Comparison of ENCODE assay signal across 8 cellular contexts in the genomic region with DNA sequence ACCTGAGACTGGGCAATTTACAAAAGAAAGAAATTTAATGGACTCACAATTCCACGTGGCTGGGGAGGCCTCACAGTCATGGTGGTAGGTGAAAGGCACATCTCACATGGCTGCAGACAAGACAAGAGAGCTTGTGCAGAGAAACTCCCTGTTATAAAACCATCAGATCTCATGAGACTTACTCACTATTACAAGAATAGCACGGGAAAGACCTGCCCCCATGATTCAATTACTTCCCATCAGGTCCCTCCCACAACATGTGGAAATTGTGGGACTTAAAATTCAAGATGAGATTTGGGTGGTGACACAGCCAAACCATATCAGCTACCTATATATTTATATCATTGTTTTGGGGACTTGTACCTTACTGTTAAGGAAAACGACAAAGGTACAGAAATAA.
DNase-seq lines count a peak whose midpoint lies in the region; ATAC-seq and TF ChIP-seq lines count a peak whose summit lies in the region.
"Not testable (repeated sequence)": the region's sequence is repeated elsewhere in the genome, so short reads cannot be mapped to it uniquely, and the experiment has no call there.

No MANE protein-coding gene starts in this region.

- not testable (repeated sequence) for H3K9ac ChIP-seq in IMR-90 (ENCODE audit: low read depth, low read length); fibroblast of lung (ENCODE audit: insufficient read depth, low read length)

- peaks cover 23% of the 10 kb centered on the region for H3K4me1 ChIP-seq in IMR-90 (ENCODE audit: control insufficient read depth, insufficient read depth, low read length)
- not testable (repeated sequence) for H3K4me1 ChIP-seq in fibroblast of lung (ENCODE audit: control insufficient read depth, extremely low read depth, insufficient read depth, low read length)

- peak overlapping the region; percentile 90; the same call in 1 of the 2 replicates for H3K27ac ChIP-seq in IMR-90 (ENCODE audit: insufficient read depth, low read length)
- not testable (repeated sequence) for H3K27ac ChIP-seq in fibroblast of lung (ENCODE audit: insufficient read depth, low read length)

- H3K14ac ChIP-seq in IMR-90 (replicated peaks; ENCODE audit: low read depth, low read length), result peak overlapping the region; percentile 91

- H3K36me3 ChIP-seq in IMR-90 (ENCODE audit: control insufficient read depth, insufficient read depth, low read length) (peaks cover 53% of the 10 kb centered on the region), fibroblast of lung (ENCODE audit: control insufficient read depth, insufficient read depth, low read length) (peaks cover 17% of the 10 kb centered on the region)
- H3K36me3 ChIP-seq in kidney epithelial cell (ENCODE audit: control insufficient read depth, insufficient read depth, low read length), result not testable (repeated sequence)

- dilution Hi-C loops in IMR-90 (cut with HindIII; ENCODE audit: low sequenced_read_pairs, unreplicated experiment), result not testable (repeated sequence)

- peaks cover 19 to 52% of the 10 kb centered on the region in 2 experiments; a peak in 3 of 4 replicates for H3K79me1 ChIP-seq in IMR-90 (ENCODE audit: low read depth in 1 of 2, low read length in 2 of 2)

- peak overlapping the region; percentile 66 for H3K4me3 Mint-ChIP-seq in activated CD4-positive, alpha-beta memory T cell treated with anti-CD3 and anti-CD28 coated beads for 36 hours
- H3K4me3 Mint-ChIP-seq in brain, result peak overlapping the region in 2 of 5 experiments; percentile 49 to 56
- not testable (repeated sequence) for H3K4me3 Mint-ChIP-seq in osteocyte (ENCODE audit: unreplicated experiment)

- H2BK5ac ChIP-seq in IMR-90 (ENCODE audit: low read depth, low read length, poor library complexity, severe bottlenecking), result peak overlapping the region; percentile 91

- H4K20me1 ChIP-seq in IMR-90 (ENCODE audit: insufficient read depth, low read length); fibroblast of lung (ENCODE audit: control insufficient read depth, extremely low read depth, insufficient read depth, low read length): not testable (repeated sequence)

- not testable (repeated sequence) for H3K79me2 ChIP-seq in fibroblast of lung (ENCODE audit: control insufficient read depth, insufficient read depth, low read length)

- not testable (repeated sequence) for TF ChIP-seq POLR2A in IMR-90 (IDR thresholded peaks at IDR 0.05; ENCODE audit: low read depth, low read length)

- H3K4me1 Mint-ChIP-seq in activated CD4-positive, alpha-beta memory T cell treated with anti-CD3 and anti-CD28 coated beads for 36 hours (ENCODE audit: low read depth), result peaks cover 41% of the 10 kb centered on the region
- H3K4me1 Mint-ChIP-seq in brain, result peaks cover 62% of the 10 kb centered on the region
- H3K4me1 Mint-ChIP-seq in osteocyte (ENCODE audit: unreplicated experiment), result peaks cover 16% of the 10 kb centered on the region

- peak overlapping the region; percentile 88; the same call in 1 of the 2 replicates for H2BK20ac ChIP-seq in IMR-90 (ENCODE audit: low read depth, low read length)

- in situ Hi-C loops in IMR-90 (cut with MboI; ENCODE audit: low sequenced_read_pairs), result not testable (repeated sequence)

- peak overlapping the region; percentile 93 for H2AK5ac ChIP-seq in IMR-90 (ENCODE audit: low read depth, low read length)

- peak overlapping the region; percentile 81 for H3K4ac ChIP-seq in IMR-90 (ENCODE audit: low read depth, low read length)

- not testable (repeated sequence) for H3K56ac ChIP-seq in IMR-90 (ENCODE audit: extremely low read depth, insufficient read depth, low read length)

- not testable (repeated sequence) for H3K4me2 ChIP-seq in IMR-90 (ENCODE audit: low read depth, low read length); fibroblast of lung (ENCODE audit: extremely low read depth, insufficient read depth, low read length)

- not testable (repeated sequence) for H3K9me1 ChIP-seq in IMR-90 (ENCODE audit: insufficient read depth, low read length)

- POLR2A ChIA-PET in IMR-90 (lab: Charles Lee; ENCODE audit: unreplicated experiment), result not testable (repeated sequence)
- POLR2A ChIA-PET in activated CD4-positive, alpha-beta memory T cell treated with anti-CD3 and anti-CD28 coated beads for 36 hours (lab: Charles Lee), result interaction anchor here (0.8 to 2.3 kb wide), 6 partner anchors 8 to 102 kb away, joined by 3 to 8 read pairs (median 4); no protein-coding TSS in a partner anchor

- H4K8ac ChIP-seq in IMR-90 (ENCODE audit: low read depth in 2 of 2, low read length in 2 of 2), result peak overlapping the region; percentile 65 to 73

- not testable (repeated sequence) for H3K9me3 ChIP-seq in IMR-90 (ENCODE audit: control insufficient read depth, insufficient read depth, low read length); fibroblast of lung (ENCODE audit: control insufficient read depth, insufficient read depth, low read depth, low read length)

- not testable (repeated sequence) for H2AFZ ChIP-seq in IMR-90 (replicated peaks; ENCODE audit: low read length, poor library complexity); fibroblast of lung (ENCODE audit: low read length)

- H2BK120ac ChIP-seq in IMR-90 (ENCODE audit: low read depth, low read length), result peak overlapping the region; percentile 76; the same call in 1 of the 2 replicates

- H3K27ac Mint-ChIP-seq in activated CD4-positive, alpha-beta memory T cell treated with anti-CD3 and anti-CD28 coated beads for 36 hours, result peak overlapping the region; percentile 53
- H3K27ac Mint-ChIP-seq in brain, result peak overlapping the region in 4 of 5 experiments; percentile 8 to 93 (median 87)
- peak overlapping the region; percentile 18 for H3K27ac Mint-ChIP-seq in osteocyte (ENCODE audit: unreplicated experiment)

- H3K18ac ChIP-seq in IMR-90 (ENCODE audit: low read depth, low read length), result peak overlapping the region; percentile 98

- not testable (repeated sequence) for TF ChIP-seq RAD21 in IMR-90 (IDR thresholded peaks at IDR 0.05; ENCODE audit: low read length)

- peak overlapping the region; percentile 78 for H4K5ac ChIP-seq in IMR-90 (ENCODE audit: low read depth, low read length)

- not testable (repeated sequence) for H3K27me3 Mint-ChIP-seq in activated CD4-positive, alpha-beta memory T cell treated with anti-CD3 and anti-CD28 coated beads for 36 hours; brain; osteocyte (ENCODE audit: unreplicated experiment)

- BruUV-seq in IMR-90 (replicated peaks; lab: Mats Ljungman, UMichigan), result not testable (repeated sequence)

- peak overlapping the region; percentile 16; the same call in 1 of the 2 replicates for H3K23ac ChIP-seq in IMR-90 (ENCODE audit: low read depth, low read length)

- intact Hi-C loops in IMR-90 (cut with micrococcal nuclease); activated CD4-positive, alpha-beta memory T cell treated with anti-CD3 and anti-CD28 coated beads for 36 hours (cut with micrococcal nuclease): not testable (repeated sequence)

- H3K4me3 ChIP-seq in IMR-90 (ENCODE audit: insufficient read depth, low read depth, low read length); fibroblast of lung (replicated peaks in 1 of 4; ENCODE audit: control extremely low read depth in 1 of 4, insufficient read depth in 1 of 4, low read depth in 3 of 4, low read length in 4 of 4); kidney epithelial cell (ENCODE audit: low read depth, low read length): not testable (repeated sequence)

- H2AK9ac ChIP-seq in IMR-90 (replicated peaks; ENCODE audit: low read depth, low read length, poor library complexity), result not testable (repeated sequence)

- H3K27me3 ChIP-seq in IMR-90 (ENCODE audit: control insufficient read depth, insufficient read depth, low read length); fibroblast of lung (ENCODE audit: control insufficient read depth, insufficient read depth, low read length); kidney epithelial cell (ENCODE audit: control insufficient read depth, insufficient read depth, low read length): not testable (repeated sequence)

- H3K36me3 Mint-ChIP-seq in activated CD4-positive, alpha-beta memory T cell treated with anti-CD3 and anti-CD28 coated beads for 36 hours, result not testable (repeated sequence)
- peaks cover 33% of the 10 kb centered on the region for H3K36me3 Mint-ChIP-seq in brain
- peaks cover 61% of the 10 kb centered on the region for H3K36me3 Mint-ChIP-seq in osteocyte (ENCODE audit: unreplicated experiment)

- H4K91ac ChIP-seq in IMR-90 (ENCODE audit: insufficient read depth, low read depth, low read length), result peak overlapping the region; percentile 75; the same call in 1 of the 2 replicates

- TF ChIP-seq CTCF in IMR-90 (conservative IDR thresholded peaks at IDR 0.05; ENCODE audit: low read depth, low read length); brain (conservative IDR thresholded peaks at IDR 0.05); fibroblast of lung (conservative IDR thresholded peaks at IDR 0.05 in 1 of 2, IDR thresholded peaks at IDR 0.05 in 1 of 2; ENCODE audit: low read depth in 1 of 2, low read length in 2 of 2); kidney epithelial cell (IDR thresholded peaks at IDR 0.05; ENCODE audit: insufficient read depth, low read length, poor library complexity, severe bottlenecking); osteocyte (IDR thresholded peaks at IDR 0.05): not testable (repeated sequence)

- ATAC-seq in IMR-90 (ENCODE audit: low read depth), result not testable (repeated sequence)

- H2BK15ac ChIP-seq in IMR-90 (ENCODE audit: low read depth, low read length), result 0 out of 3 replicates have a peak overlapping the region, but pooled peaks have one; percentile 90

- CTCF ChIA-PET in IMR-90 (lab: Yijun Ruan, JAX), result not testable (repeated sequence)
- CTCF ChIA-PET in activated CD4-positive, alpha-beta memory T cell treated with anti-CD3 and anti-CD28 coated beads for 36 hours (lab: Charles Lee), result interaction anchor here (0.9 to 1.8 kb wide), 4 partner anchors 38 to 193 kb away, joined by 3 to 6 read pairs (median 4); no protein-coding TSS in a partner anchor

- no CpG with 5 or more reads among the region's 3 CpGs for WGBS in IMR-90 (ENCODE audit: extremely low coverage in 2 of 2, insufficient read length in 1 of 2), 2 experiments

- DNase-seq in A172 (ENCODE audit: low spot score), result peak; percentile 11
- DNase-seq in IMR-90, result peak; percentile 61
- DNase-seq in activated CD4-positive, alpha-beta memory T cell treated with anti-CD3 and anti-CD28 coated beads for 36 hours, result peak; percentile 21
- DNase-seq in fibroblast of lung (ENCODE audit: low read depth in 2 of 2), result peak; percentile 47 to 62
- peak; percentile 21 for DNase-seq in kidney epithelial cell (ENCODE audit: low read depth)
- DNase-seq in osteocyte (ENCODE audit: extremely low spot score, unreplicated experiment), result not testable (repeated sequence)
- peak; percentile 21 for DNase-seq in stimulated activated CD4-positive, alpha-beta T cell treated with anti-CD3 and anti-CD28 coated beads, Interleukin-15, amount 100 ng/mL, for 24 hours

- H3K9me3 Mint-ChIP-seq in activated CD4-positive, alpha-beta memory T cell treated with anti-CD3 and anti-CD28 coated beads for 36 hours; brain; osteocyte (ENCODE audit: unreplicated experiment): not testable (repeated sequence)

Comparison
In these comparisons a context has a peak if more than half of its experiments do, and no peak if none do; other contexts are left out.
1. H3K27ac Mint-ChIP-seq: peak in every context shown above with its lines; median percentile 87 in brain; 53 in activated CD4-positive, alpha-beta memory T cell treated with anti-CD3 and anti-CD28 coated beads for 36 hours; 18 in osteocyte.